Comparison of ENCODE assay signal across 8 cellular contexts in the genomic region with DNA sequence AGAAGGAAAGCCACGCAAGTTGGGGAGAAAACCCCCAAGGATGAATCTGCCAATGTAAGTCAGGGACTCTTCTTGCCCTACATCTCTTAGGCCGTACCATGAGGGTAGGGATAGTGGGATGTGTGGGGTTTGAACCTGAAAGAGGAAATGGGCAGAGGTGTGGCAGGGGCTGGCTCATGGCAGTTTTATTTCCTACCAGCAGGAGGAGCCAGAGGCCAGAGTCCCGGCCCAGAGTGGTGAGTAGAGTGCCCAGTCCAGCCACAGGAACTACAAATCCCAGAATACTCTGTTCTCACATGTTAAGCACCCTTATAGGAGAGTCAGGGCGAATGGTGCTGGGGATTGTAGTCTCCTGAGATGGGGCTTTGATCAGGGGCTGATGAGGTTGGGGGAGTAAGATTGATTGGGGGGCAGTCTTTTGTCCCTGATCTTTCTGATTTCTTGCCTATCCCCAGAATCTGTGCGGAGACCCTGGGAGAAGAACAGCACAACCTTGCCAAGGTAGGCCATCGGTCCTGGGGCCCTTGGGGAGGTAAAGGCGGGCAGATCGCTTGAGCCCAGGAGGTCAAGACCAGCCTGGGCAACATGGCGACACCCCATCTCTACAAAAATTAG. TPM values are rescaled to one million over a fixed set of nuclear protein-coding genes. Genes with fewer than 3 reads are reported as not detected.
A peak's percentile ranks its signal among the peaks of the same experiment; 100 is the strongest.
DNase-seq lines count a peak whose midpoint lies in the region; ATAC-seq and TF ChIP-seq lines count a peak whose summit lies in the region.

No MANE protein-coding gene starts in this region.

- no peak overlapping the region for H3K4me3 ChIP-seq in CD8-positive, alpha-beta T cell (ENCODE audit: low read depth, low read length)
- no peak overlapping the region for H3K4me3 ChIP-seq in OCI-LY3 (ENCODE audit: low read length)

- no peak overlapping the region for H2AFZ ChIP-seq in OCI-LY3 (ENCODE audit: low read depth, low read length)

- H3K4me1 Mint-ChIP-seq in CD8-positive, alpha-beta T cell (ENCODE audit: low read depth): peaks cover 11% of the 10 kb centered on the region
- peaks cover 11% of the 10 kb centered on the region for H3K4me1 Mint-ChIP-seq in endothelial cell (ENCODE audit: unreplicated experiment)

- ATAC-seq in CD8-positive, alpha-beta T cell: peak; percentile 99

- H3K27me3 Mint-ChIP-seq in CD8-positive, alpha-beta T cell (ENCODE audit: low read depth): no peaks in the 10 kb centered on the region
- peaks cover 15% of the 10 kb centered on the region for H3K27me3 Mint-ChIP-seq in endothelial cell (ENCODE audit: unreplicated experiment)

- H3K4me3 Mint-ChIP-seq in CD8-positive, alpha-beta T cell: no peak overlapping the region
- H3K4me3 Mint-ChIP-seq in endothelial cell (ENCODE audit: unreplicated experiment): peak overlapping the region; percentile 56

- no peaks in the 10 kb centered on the region for H3K79me2 ChIP-seq in OCI-LY3 (ENCODE audit: low read length)

- intact Hi-C loops in CD8-positive, alpha-beta T cell (cut with DNase I, micrococcal nuclease): loop anchor here (1.0 kb wide), 10 partner anchors 16 to 170 kb away; partner anchors contain the start of genes VASP (in 2 of the 2), OPA3 (in 1 of the 2) and QPCTL (in 1 of the 2)

- in situ Hi-C loops in KBM-7 (cut with MboI; ENCODE audit: low pct_unique_long_range_greater_than_20kb, low sequenced_read_pairs): no loop called here

- H4K20me1 ChIP-seq in OCI-LY3 (ENCODE audit: insufficient read depth, low read length): no peaks in the 10 kb centered on the region

- peaks cover 21% of the 10 kb centered on the region for H3K36me3 ChIP-seq in CD8-positive, alpha-beta T cell (ENCODE audit: insufficient read depth, low read length)
- peaks cover 56% of the 10 kb centered on the region for H3K36me3 ChIP-seq in OCI-LY3 (replicated peaks; ENCODE audit: low read depth, low read length)

- peak overlapping the region; percentile 15 for H3K4me2 ChIP-seq in OCI-LY3 (ENCODE audit: low read length)

- no peaks in the 10 kb centered on the region for H3K4me1 ChIP-seq in CD8-positive, alpha-beta T cell (ENCODE audit: insufficient read depth, low read length)
- H3K4me1 ChIP-seq in OCI-LY3 (ENCODE audit: low read length): peaks cover 17% of the 10 kb centered on the region

- POLR2A ChIA-PET in CD8-positive, alpha-beta T cell (lab: Charles Lee): no interaction called here

- CTCF ChIA-PET in CD8-positive, alpha-beta T cell (lab: Charles Lee): interaction anchor here (0.5 to 1.2 kb wide), 6 partner anchors 9 to 1185 kb away, joined by 3 to 7 read pairs (median 3); no protein-coding TSS in a partner anchor

- no peaks in the 10 kb centered on the region for H3K9me3 ChIP-seq in CD8-positive, alpha-beta T cell (ENCODE audit: low read length)
- no peaks in the 10 kb centered on the region for H3K9me3 ChIP-seq in OCI-LY3 (ENCODE audit: insufficient read depth, low read length)

- H3K9me3 Mint-ChIP-seq in CD8-positive, alpha-beta T cell: no peaks in the 10 kb centered on the region
- no peaks in the 10 kb centered on the region for H3K9me3 Mint-ChIP-seq in endothelial cell (ENCODE audit: unreplicated experiment)

- no peak overlapping the region for H3K27ac ChIP-seq in CD8-positive, alpha-beta T cell (ENCODE audit: low read depth, low read length)
- H3K27ac ChIP-seq in OCI-LY3 (ENCODE audit: low read length): peak overlapping the region; percentile 30

- H3K9ac ChIP-seq in OCI-LY3 (ENCODE audit: low read length): no peak overlapping the region

- peak; percentile 75 for TF ChIP-seq CTCF in CD8-positive, alpha-beta T cell (IDR thresholded peaks at IDR 0.05)
- TF ChIP-seq CTCF in GM20000 (IDR thresholded peaks at IDR 0.05; ENCODE audit: extremely low read depth, missing control alignments) (peak; percentile 71), OCI-LY3 (IDR thresholded peaks at IDR 0.05; ENCODE audit: low read depth, low read length) (peak; percentile 94), endothelial cell (IDR thresholded peaks at IDR 0.05; ENCODE audit: unreplicated experiment) (peak; percentile 82)

- H3K36me3 Mint-ChIP-seq in CD8-positive, alpha-beta T cell: peaks cover 57% of the 10 kb centered on the region
- peaks cover 33% of the 10 kb centered on the region for H3K36me3 Mint-ChIP-seq in endothelial cell (ENCODE audit: low read depth, unreplicated experiment)

- peak overlapping the region; percentile 73 for H3K27ac Mint-ChIP-seq in CD8-positive, alpha-beta T cell
- H3K27ac Mint-ChIP-seq in endothelial cell (ENCODE audit: unreplicated experiment): peak overlapping the region; percentile 48

- peak; percentile 42 to 80 (median 69) for DNase-seq in CD8-positive, alpha-beta T cell
- DNase-seq in GM20000 (ENCODE audit: low spot score) (peak; percentile 92), KBM-7 (peak; percentile 96), endothelial cell (ENCODE audit: low spot score) (peak; percentile 74), midbrain (lab: John Stamatoyannopoulos, UW) (peak; percentile 90)
- peak; percentile 47 for DNase-seq in activated CD8-positive, alpha-beta memory T cell treated with anti-CD3 and anti-CD28 coated beads, Interleukin-2, amount 50 U/mL, for 1 hour (ENCODE audit: extremely low read depth)
- DNase-seq in stimulated activated CD8-positive, alpha-beta memory T cell treated with anti-CD3 and anti-CD28 coated beads, Interleukin-7, amount 100 ng/mL, for 4 hours (ENCODE audit: low read depth in 2 of 2): peak; percentile 44 to 49

- H3K27me3 ChIP-seq in CD8-positive, alpha-beta T cell (ENCODE audit: insufficient read depth, low read length): no peaks in the 10 kb centered on the region
- H3K27me3 ChIP-seq in OCI-LY3 (ENCODE audit: low read depth, low read length): no peaks in the 10 kb centered on the region

RNA-seq across cellular contexts. Expression of gene VASP, which starts 16.5 kb away (rescaled TPM):
- 10 to 100 TPM; 45.6 to 51.6 TPM for total RNA-seq in CD8-positive, alpha-beta T cell
- 246 TPM for total RNA-seq in endothelial cell (ENCODE audit: unreplicated experiment)

RNA-seq across cellular contexts. Expression of gene PPM1N, which starts 25.5 kb away (rescaled TPM):
- total RNA-seq in CD8-positive, alpha-beta T cell: 1 to 10 TPM; 5.6 to 8.0 TPM
- total RNA-seq in endothelial cell (ENCODE audit: unreplicated experiment): 0.33 TPM

RNA-seq across cellular contexts. Expression of gene RTN2, which starts 26.9 kb away (rescaled TPM):
- total RNA-seq in CD8-positive, alpha-beta T cell: 1 to 10 TPM in 1 of 2 experiments, under 1 TPM in 1; 0.64 to 1.3 TPM
- 25.3 TPM for total RNA-seq in endothelial cell (ENCODE audit: unreplicated experiment)

RNA-seq across cellular contexts. Expression of gene FOSB, which starts 56.0 kb away (rescaled TPM):
- total RNA-seq in CD8-positive, alpha-beta T cell: 100 to 1,000 TPM; 625 to 631 TPM
- 64.2 TPM for total RNA-seq in endothelial cell (ENCODE audit: unreplicated experiment)

Comparison
In these comparisons a context has a peak if more than half of its experiments do, and no peak if none do; other contexts are left out.
1. RNA of gene RTN2, which starts 26.9 kb away (total RNA-seq): 25.3 TPM in endothelial cell (single experiment); 0.64 to 1.3 TPM in CD8-positive, alpha-beta T cell; every median in the first group is over 10 times any median in the second.
2. Peak in every context shown above with its lines, with median percentiles within 50 percentile points of each other: DNase-seq and CTCF ChIP-seq.